ENCODE assay signal across 16 cellular contexts in the genomic region with DNA sequence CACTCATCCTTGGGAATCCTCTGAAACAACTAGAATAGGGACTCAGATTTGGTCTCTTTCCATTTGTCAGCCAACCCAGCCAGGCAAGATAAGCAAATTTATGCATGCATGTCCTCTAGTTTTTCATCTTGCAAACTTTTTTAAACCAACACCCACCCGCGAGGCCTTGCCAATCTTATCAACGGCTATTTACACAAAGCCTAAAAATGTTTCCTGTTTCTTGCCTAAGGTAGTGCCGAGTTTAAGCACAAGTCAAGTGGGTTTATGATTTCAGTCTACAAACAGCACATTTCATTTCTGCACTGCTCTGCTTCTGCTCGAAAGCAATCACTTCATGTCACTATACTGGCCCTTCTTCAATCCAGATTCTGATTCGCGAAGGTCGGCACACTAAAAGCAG.
DNase-seq lines count a peak whose midpoint lies in the region; ATAC-seq and TF ChIP-seq lines count a peak whose summit lies in the region.
"Had no signal": no experiment of that assay in that cellular context is flagged by ENCODE, and none has a peak within 500 bp of the region (broad histone marks: within the 10 kb centered on the region; RNA-seq: fewer than 3 reads in every experiment).

No MANE protein-coding gene starts in this region.

- intact Hi-C loops in mucosa of descending colon (cut with DNase I, micrococcal nuclease), result no loop called here

- H3K4me3 ChIP-seq in fibroblast of villous mesenchyme (ENCODE audit: low read depth, low read length) (no peak overlapping the region), mucosa of descending colon (no peak overlapping the region)
- H3K4me3 ChIP-seq: BLaER1, GM12878 had no signal

- ATAC-seq in mucosa of descending colon, result peak; percentile 53
- no peak for ATAC-seq in stimulated activated naive CD8-positive, alpha-beta T cell treated with anti-CD3 and anti-CD28 coated beads, Interleukin-15, Interleukin-2, amounts not matched to agents 100 U/mL and 50 U/mL, for 24 hours
- ATAC-seq: GM12878, HCT116 had no signal

- no peaks in the 10 kb centered on the region for H3K9me3 ChIP-seq in mucosa of descending colon

- DNase-seq in NCI-H510A treated with DMSO at 0.1 percent for 48 hours (lab: John Stamatoyannopoulos, UW), result peak; percentile 6
- DNase-seq in NCI-H510A (lab: John Stamatoyannopoulos, UW), result no peak
- DNase-seq in fibroblast of villous mesenchyme (ENCODE audit: low read depth), result peak; percentile 29
- DNase-seq in mucosa of descending colon, result peak in 1 of 3 donors; percentile 20
- DNase-seq in NCI-H524 treated with DMSO at 0.1 percent for 48 hours (lab: John Stamatoyannopoulos, UW), result no peak
- no peak for DNase-seq in stimulated activated naive CD8-positive, alpha-beta T cell treated with anti-CD3 and anti-CD28 coated beads, Interleukin-15, Interleukin-2, amounts not matched to agents 100 U/mL and 50 U/mL, for 24 hours
- no peak for DNase-seq in H4 (ENCODE audit: low spot score)
- DNase-seq in effector CD4-positive, alpha-beta T cell, result no peak
- DNase-seq: 8988T; AML-193; CD4-positive, CD25-positive, alpha-beta regulatory T cell; DMS 273 treated with DMSO at 0.1 percent for 48 hours; DMS79 had no signal

- TF ChIP-seq CTCF in fibroblast of villous mesenchyme (IDR thresholded peaks at IDR 0.05; ENCODE audit: insufficient read depth, low read depth, low read length), result no peak
- no peak for TF ChIP-seq CTCF in mucosa of descending colon (IDR thresholded peaks at IDR 0.05)

- no peaks in the 10 kb centered on the region for H3K36me3 ChIP-seq in mucosa of descending colon (ENCODE audit: low read depth)

- no peaks in the 10 kb centered on the region for H3K4me1 ChIP-seq in mucosa of descending colon (ENCODE audit: low read depth)

Comparison
In these comparisons a context has a peak if more than half of its experiments do, and no peak if none do; other contexts are left out.
1. DNase-seq: peak in NCI-H510A treated with DMSO at 0.1 percent for 48 hours (single experiment) and fibroblast of villous mesenchyme (single experiment); none in NCI-H510A (single experiment), NCI-H524 treated with DMSO at 0.1 percent for 48 hours (single experiment), stimulated activated naive CD8-positive, alpha-beta T cell treated with anti-CD3 and anti-CD28 coated beads, Interleukin-15, Interleukin-2, amounts not matched to agents 100 U/mL and 50 U/mL, for 24 hours (single experiment), H4 (single experiment) and effector CD4-positive, alpha-beta T cell (single experiment).